Comparison of ENCODE assay signal across 22 cellular contexts in the genomic region with DNA sequence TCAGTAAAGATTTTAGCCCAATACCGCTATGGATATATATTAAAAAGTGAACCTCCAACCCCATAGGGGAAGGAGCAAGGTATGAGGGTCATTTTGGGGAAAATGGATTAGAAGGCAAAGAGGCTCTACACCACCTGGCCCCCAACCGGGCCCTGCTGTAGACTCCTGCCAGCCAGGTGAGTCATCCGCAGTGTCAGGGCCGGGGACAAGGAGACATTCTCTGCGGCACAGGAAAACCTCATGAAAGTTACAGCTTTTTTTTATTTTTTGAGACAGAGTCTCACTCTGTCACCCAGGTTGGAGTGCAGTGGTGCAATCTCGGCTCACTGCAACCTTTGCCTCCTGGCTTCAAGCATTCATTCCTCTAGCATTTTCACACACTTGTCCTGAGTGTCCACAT. TPM values are rescaled to one million over a fixed set of nuclear protein-coding genes. Genes with fewer than 3 reads are reported as not detected.
"Had no signal": no experiment of that assay in that cellular context is flagged by ENCODE, and none has a peak within 500 bp of the region (broad histone marks: within the 10 kb centered on the region; RNA-seq: fewer than 3 reads in every experiment).

No MANE protein-coding gene starts in this region.

- H3K4me1 ChIP-seq: esophagus squamous epithelium, left ventricle myocardium inferior, lower lobe of right lung, psoas muscle, right lobe of liver, suprapubic skin, thyroid gland, upper lobe of left lung, uterus had no signal

- H3K4me1 Mint-ChIP-seq: memory B cell; mesothelial cell of epicardium; nephron; stimulated activated naive B cell treated with anti-CD40 and anti-IgM and Interleukin-4, amounts not matched to agents 10 μg/mL and 1 μg/mL and 100 μg/mL, for 72 hours had no signal

- H3K4me3 Mint-ChIP-seq: dendritic cell treated with granulocyte-macrophage colony-stimulating factor and Interleukin-4, amounts not matched to agents 40 ng/mL and 50 ng/mL, for 4 days; memory B cell; mesothelial cell of epicardium; nephron; stimulated activated naive B cell treated with anti-CD40 and anti-IgM and Interleukin-4, amounts not matched to agents 10 μg/mL and 1 μg/mL and 100 μg/mL, for 72 hours had no signal

- H3K27me3 Mint-ChIP-seq: memory B cell had no signal

- ATAC-seq: left cardiac atrium; lower lobe of right lung; psoas muscle; right lobe of liver; stimulated activated naive B cell treated with anti-CD40 and anti-IgM and Interleukin-4, amounts not matched to agents 10 μg/mL and 1 μg/mL and 100 μg/mL, for 72 hours had no signal

- H3K27me3 ChIP-seq: right lobe of liver, thyroid gland, upper lobe of left lung, uterus had no signal

- DNase-seq: esophagus squamous epithelium; foreskin fibroblast; kidney; left cardiac atrium; left ventricle myocardium inferior; lower lobe of right lung; psoas muscle; retina; right lobe of liver; stimulated activated CD4-positive, alpha-beta T cell treated with anti-CD3 and anti-CD28 coated beads, Interleukin-4, amount 100 ng/mL, for 1 hour; stimulated activated naive B cell treated with anti-CD40 and anti-IgM and Interleukin-4, amounts not matched to agents 10 μg/mL and 1 μg/mL and 100 μg/mL, for 72 hours; thyroid gland; upper lobe of left lung; uterus had no signal

- H3K4me3 ChIP-seq: esophagus squamous epithelium, left ventricle myocardium inferior, lower lobe of right lung, psoas muscle, right lobe of liver, suprapubic skin, thyroid gland, upper lobe of left lung, uterus had no signal

- H3K36me3 ChIP-seq: esophagus squamous epithelium, left ventricle myocardium inferior, lower lobe of right lung, right lobe of liver, suprapubic skin, thyroid gland, upper lobe of left lung, uterus had no signal

- H3K36me3 Mint-ChIP-seq: memory B cell; mesothelial cell of epicardium; stimulated activated naive B cell treated with anti-CD40 and anti-IgM and Interleukin-4, amounts not matched to agents 10 μg/mL and 1 μg/mL and 100 μg/mL, for 72 hours had no signal

- H3K9me3 ChIP-seq: esophagus squamous epithelium, left ventricle myocardium inferior, lower lobe of right lung, psoas muscle, right lobe of liver, suprapubic skin, thyroid gland, upper lobe of left lung, uterus had no signal

- H3K27ac ChIP-seq: esophagus squamous epithelium, left ventricle myocardium inferior, lower lobe of right lung, psoas muscle, right lobe of liver, suprapubic skin, thyroid gland, upper lobe of left lung, uterus had no signal

- H3K27ac Mint-ChIP-seq: dendritic cell treated with granulocyte-macrophage colony-stimulating factor and Interleukin-4, amounts not matched to agents 40 ng/mL and 50 ng/mL, for 4 days; memory B cell; mesothelial cell of epicardium; nephron; stimulated activated naive B cell treated with anti-CD40 and anti-IgM and Interleukin-4, amounts not matched to agents 10 μg/mL and 1 μg/mL and 100 μg/mL, for 72 hours had no signal

- H3K9me3 Mint-ChIP-seq: memory B cell; mesothelial cell of epicardium; nephron; stimulated activated naive B cell treated with anti-CD40 and anti-IgM and Interleukin-4, amounts not matched to agents 10 μg/mL and 1 μg/mL and 100 μg/mL, for 72 hours had no signal

RNA-seq across cellular contexts. Expression of a gene that starts 32.0 kb away (rescaled TPM):
- total RNA-seq: epithelial cell of proximal tubule, esophagus squamous epithelium, left ventricle myocardium inferior, myocyte, psoas muscle, right lobe of liver, thyroid gland, uterus had no signal

RNA-seq across cellular contexts. Expression of a gene that starts 43.6 kb away (rescaled TPM):
- total RNA-seq: epithelial cell of proximal tubule, esophagus squamous epithelium, left cardiac atrium, left ventricle myocardium inferior, lower lobe of right lung, mesothelial cell of epicardium, myocyte, omental fat pad, psoas muscle, right lobe of liver, suprapubic skin, upper lobe of left lung had no signal

RNA-seq across cellular contexts. Expression of a gene that starts 50.7 kb away (rescaled TPM):
- total RNA-seq: myocyte had no signal
